ENCODE assay signal across 8 cellular contexts in genomic region chr9:129174724-129175514, GRCh38. TPM values are rescaled to one million over a fixed set of nuclear protein-coding genes. Genes with fewer than 3 reads are reported as not detected.
DNase-seq lines count a peak whose midpoint lies in the region; ATAC-seq and TF ChIP-seq lines count a peak whose summit lies in the region.

No MANE protein-coding gene starts in this region.

- H2AK5ac ChIP-seq in H9 (ENCODE audit: insufficient read length, low read length) (no peak overlapping the region), trophoblast cell (ENCODE audit: low read length) (peak overlapping the region; percentile 99)

- H4K12ac ChIP-seq in trophoblast cell (ENCODE audit: low read depth, low read length) = peak overlapping the region; percentile 99

- no peak overlapping the region for H3K27ac ChIP-seq in H9 (ENCODE audit: insufficient read length, low read depth, low read length)
- H3K27ac ChIP-seq in right cardiac atrium (ENCODE audit: low read length) = peak overlapping the region; percentile 99
- peak overlapping the region; percentile 99 for H3K27ac ChIP-seq in trophoblast cell (ENCODE audit: low read depth, low read length)

- H3K18ac ChIP-seq in H9 (ENCODE audit: insufficient read length, low read depth, low read length) = no peak overlapping the region
- peak overlapping the region; percentile 100 for H3K18ac ChIP-seq in trophoblast cell (ENCODE audit: low read length)

- H3K9me3 ChIP-seq in H9 (ENCODE audit: control insufficient read depth, low read depth, low read length) (no peaks in the 10 kb centered on the region), right cardiac atrium (ENCODE audit: control insufficient read depth, low read length) (no peaks in the 10 kb centered on the region), trophoblast cell (ENCODE audit: insufficient read depth, low read depth, low read length) (no peaks in the 10 kb centered on the region)

- H2BK15ac ChIP-seq in H9 (ENCODE audit: low read depth, low read length) = no peak overlapping the region

- H3K56ac ChIP-seq in H9 (ENCODE audit: insufficient read length, low read depth, low read length) = no peak overlapping the region

- H2BK12ac ChIP-seq in H9 (ENCODE audit: insufficient read length, low read depth, low read length) = no peak overlapping the region
- peak overlapping the region; percentile 86 for H2BK12ac ChIP-seq in trophoblast cell (ENCODE audit: low read length)

- H4K5ac ChIP-seq in H9 (ENCODE audit: insufficient read length, low read depth, low read length) = no peak overlapping the region

- H3K27ac Mint-ChIP-seq in H9 = no peak overlapping the region

- peak overlapping the region; percentile 93 for H3K4me2 ChIP-seq in H9 (ENCODE audit: insufficient read depth, insufficient read length, low read length)
- H3K4me2 ChIP-seq in trophoblast cell (ENCODE audit: low read length) = peak overlapping the region; percentile 84

- H3K27me3 ChIP-seq in H9 (ENCODE audit: insufficient read depth, low read length) = peaks cover 32% of the 10 kb centered on the region
- H3K27me3 ChIP-seq in right cardiac atrium (ENCODE audit: control insufficient read depth, insufficient read depth) = no peaks in the 10 kb centered on the region
- no peaks in the 10 kb centered on the region for H3K27me3 ChIP-seq in trophoblast cell (ENCODE audit: insufficient read depth, low read length)

- H3K4ac ChIP-seq in H9 (ENCODE audit: low read depth, low read length) (no peak overlapping the region), trophoblast cell (ENCODE audit: low read depth, low read length) (peak overlapping the region; percentile 98)

- H3K79me2 ChIP-seq in H9 (ENCODE audit: insufficient read depth, low read length) (no peaks in the 10 kb centered on the region), trophoblast cell (ENCODE audit: control insufficient read depth, insufficient read depth, low read length, poor library complexity) (peaks cover 27% of the 10 kb centered on the region)

- H3T11ph ChIP-seq in H9 (ENCODE audit: low read length) = no peak overlapping the region

- peak overlapping the region; percentile 62 to 86 for H3K4me3 Mint-ChIP-seq in H9

- H2BK20ac ChIP-seq in H9 (ENCODE audit: low read depth, low read length, poor library complexity, severe bottlenecking) = no peak overlapping the region

- H3K9ac ChIP-seq in H9 (ENCODE audit: extremely low read depth, insufficient read length, low read length) (no peak overlapping the region), trophoblast cell (ENCODE audit: low read length) (peak overlapping the region; percentile 87)

- no peaks in the 10 kb centered on the region for H4K20me1 ChIP-seq in H9 (ENCODE audit: control insufficient read depth, insufficient read depth, insufficient read length)

- in situ Hi-C loops in astrocyte of the cerebellum (cut with HindIII; ENCODE audit: low sequenced_read_pairs) = loop anchor here (5.0 kb wide), 1 partner anchor 62 kb away; no protein-coding TSS in a partner anchor

- H2BK5ac ChIP-seq in H9 (ENCODE audit: insufficient read length, low read length) = no peak overlapping the region
- H2BK5ac ChIP-seq in trophoblast cell (ENCODE audit: low read depth, low read length, poor library complexity) = peak overlapping the region; percentile 100

- H3K36me3 ChIP-seq in trophoblast cell (ENCODE audit: control insufficient read depth in 1 of 2, insufficient read depth in 2 of 2, low read length in 2 of 2) = peaks cover 0 to 6% of the 10 kb centered on the region in 2 experiments

- H3K4me1 ChIP-seq in H9 (ENCODE audit: insufficient read depth, low read length) (no peaks in the 10 kb centered on the region; the same call in 1 of the 2 replicates), right cardiac atrium (ENCODE audit: control insufficient read depth, insufficient read depth, low read length) (no peaks in the 10 kb centered on the region), trophoblast cell (ENCODE audit: control insufficient read depth in 1 of 2, insufficient read depth in 2 of 2, low read length in 2 of 2) (peaks cover 19 to 39% of the 10 kb centered on the region in 2 experiments)

- TF ChIP-seq CTCF in H9 (conservative IDR thresholded peaks at IDR 0.05) (0 out of 3 replicates have a peak, but pooled peaks have one; percentile 13), astrocyte of the cerebellum (IDR thresholded peaks at IDR 0.05; ENCODE audit: low read depth, low read length, missing control alignments) (peak; percentile 27)

- H3K79me1 ChIP-seq in H9 (ENCODE audit: insufficient read depth, low read depth, low read length, poor library complexity, severe bottlenecking) (no peaks in the 10 kb centered on the region), trophoblast cell (ENCODE audit: low read length) (peaks cover 42% of the 10 kb centered on the region)

- peak; percentile 69 to 75 for ATAC-seq in right cardiac atrium
- no peak for ATAC-seq in HG02798 (IDR thresholded peaks at IDR 0.05; ENCODE audit: poor library complexity, unreplicated experiment)

- H3K4me1 Mint-ChIP-seq in H9 = peaks cover 16 to 26% of the 10 kb centered on the region in 2 experiments

- no peaks in the 10 kb centered on the region; a peak in 1 of 7 replicates for H3K36me3 Mint-ChIP-seq in H9 (ENCODE audit: insufficient read depth in 1 of 3, low read depth in 3 of 3)

- H3K23ac ChIP-seq in H9 (ENCODE audit: insufficient read length, low read depth, low read length) (no peak overlapping the region), trophoblast cell (ENCODE audit: low read length) (no peak overlapping the region)

- peak in 12 of 14 donors; percentile 10 to 71 (median 52) for DNase-seq in C1 segment of cervical spinal cord (lab: John Stamatoyannopoulos, UW)
- DNase-seq in H9 = peak; percentile 63
- DNase-seq in RKO (ENCODE audit: low spot score) = peak; percentile 93
- DNase-seq in astrocyte of the cerebellum (ENCODE audit: low read depth) = peak; percentile 48
- peak; percentile 91 to 96 (median 94) for DNase-seq in right cardiac atrium
- peak; percentile 73 to 84 for DNase-seq in trophoblast cell
- DNase-seq in NK-92 (lab: John Stamatoyannopoulos, UW; ENCODE audit: unreplicated experiment) = no peak

- no peak overlapping the region for H3K14ac ChIP-seq in H9 (ENCODE audit: insufficient read depth, low read length)
- peak overlapping the region; percentile 100 for H3K14ac ChIP-seq in trophoblast cell (ENCODE audit: low read length)

- no peak overlapping the region for H4K91ac ChIP-seq in H9 (ENCODE audit: insufficient read length, low read depth, low read length)
- peak overlapping the region; percentile 100 for H4K91ac ChIP-seq in trophoblast cell (ENCODE audit: low read depth, low read length)

- H3K23me2 ChIP-seq in H9 (ENCODE audit: insufficient read length, low read depth, low read length, poor library complexity, severe bottlenecking) = peaks cover 29% of the 10 kb centered on the region

- WGBS in H9 (ENCODE audit: extremely low coverage, insufficient read length, low lambda C conversion rate) = no CpG with 5 or more reads among the region's 53 CpGs
- whole genome bisulfite sequencing in right cardiac atrium = 4% methylated on average over 53 of the region's 53 CpGs
- no CpG with 5 or more reads among the region's 53 CpGs for WGBS in trophoblast cell (ENCODE audit: extremely low coverage, insufficient coverage, insufficient read length)

- intact Hi-C loops in right cardiac atrium (cut with DNase I) = loop anchor here (2.0 to 10.0 kb wide), 7 partner anchors 34 to 440 kb away; no protein-coding TSS in a partner anchor

- H4K8ac ChIP-seq in H9 (replicated peaks; ENCODE audit: insufficient read length, low read depth, low read length) = no peak overlapping the region
- peak overlapping the region; percentile 99 for H4K8ac ChIP-seq in trophoblast cell (ENCODE audit: low read depth, low read length)

- H3K9me3 Mint-ChIP-seq in H9 = no peaks in the 10 kb centered on the region

- H2AFZ ChIP-seq in H9 (ENCODE audit: low read length) (no peak overlapping the region), trophoblast cell (ENCODE audit: insufficient read depth, low read length, poor library complexity) (peak overlapping the region; percentile 85)

- no peak overlapping the region for H2BK120ac ChIP-seq in H9 (ENCODE audit: low read depth, low read length, poor library complexity, severe bottlenecking)
- H2BK120ac ChIP-seq in trophoblast cell (ENCODE audit: insufficient read depth, low read length, poor library complexity) = peak overlapping the region; percentile 99

- peak overlapping the region; percentile 94 for H3K4me3 ChIP-seq in astrocyte of the cerebellum (ENCODE audit: low read depth, low read length)
- peak overlapping the region; percentile 72 for H3K4me3 ChIP-seq in right cardiac atrium (ENCODE audit: low read length)
- H3K4me3 ChIP-seq in trophoblast cell (ENCODE audit: low read depth, low read length) = peak overlapping the region; percentile 65

- peaks cover 82% of the 10 kb centered on the region for H3K27me3 Mint-ChIP-seq in H9 (ENCODE audit: low read depth)

RNA-seq across cellular contexts. Expression of gene IER5L, which starts 3.1 kb away (rescaled TPM):
- total RNA-seq in H9 (2021) (1.0 and 1.3 TPM in 2 replicates), right cardiac atrium (1 to 10 TPM; 6.7 to 9.4 (median 8.7) TPM)
- 10.4 TPM for polyA plus RNA-seq in right cardiac atrium
- 63.3 and 64.2 TPM in 2 replicates for polyA plus RNA-seq in trophoblast cell (2013)
